Comparison of ENCODE assay signal across 28 cellular contexts in the genomic region with DNA sequence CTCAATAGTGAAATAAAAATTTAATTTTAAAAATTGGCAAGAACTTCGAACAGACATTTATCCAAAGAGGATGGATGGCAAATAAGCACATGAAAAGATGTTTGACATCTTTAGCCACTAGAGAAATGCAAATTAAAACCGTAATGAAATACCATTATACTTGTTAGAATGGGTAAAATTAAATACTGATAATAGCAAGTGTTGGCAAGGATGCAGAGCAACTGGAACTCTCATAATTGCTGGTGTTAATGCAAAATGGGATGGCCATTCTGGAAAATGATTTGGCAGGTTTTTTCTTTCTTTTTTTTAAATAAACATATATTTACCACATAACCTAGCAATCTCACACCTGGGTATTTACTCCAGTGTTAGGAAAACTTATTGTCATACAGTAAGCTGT.
"Had no signal": no experiment of that assay in that cellular context is flagged by ENCODE, and none has a peak within 500 bp of the region (broad histone marks: within the 10 kb centered on the region; RNA-seq: fewer than 3 reads in every experiment).

No MANE protein-coding gene starts in this region.

- H3K4me3 Mint-ChIP-seq: dendritic cell treated with granulocyte-macrophage colony-stimulating factor and Interleukin-4, amounts not matched to agents 40 ng/mL and 50 ng/mL, for 4 days; effector memory CD8-positive, alpha-beta T cell; endodermal cell had no signal

- H3K4me1 ChIP-seq: colonic mucosa, esophagus squamous epithelium, lower lobe of right lung had no signal

- DNase-seq: colonic mucosa; cortex of kidney; effector CD8-positive, alpha-beta T cell; effector memory CD8-positive, alpha-beta T cell; endodermal cell; erythroblast; esophagus squamous epithelium; foreskin fibroblast; foreskin melanocyte; gastrocnemius medialis; glutamatergic neuron; head of caudate nucleus; heart right ventricle; hippocampal formation; kidney; kidney glomerular epithelial cell; left colon; left ventricle myocardium inferior; lower lobe of right lung; mesendoderm; midbrain; naive thymus-derived CD4-positive, alpha-beta T cell had no signal

- FAIRE-seq: endometrium, islet of Langerhans, kidney had no signal

- H3K4me3 ChIP-seq: colonic mucosa, esophagus squamous epithelium, gastrocnemius medialis, heart right ventricle, left ventricle myocardium inferior, lower lobe of right lung had no signal

- H3K9me3 ChIP-seq: colonic mucosa, gastrocnemius medialis had no signal

- H3K27me3 ChIP-seq: colonic mucosa, esophagus squamous epithelium, gastrocnemius medialis, heart right ventricle had no signal

- H3K27me3 Mint-ChIP-seq: dendritic cell treated with granulocyte-macrophage colony-stimulating factor and Interleukin-4, amounts not matched to agents 40 ng/mL and 50 ng/mL, for 4 days; effector memory CD8-positive, alpha-beta T cell; naive thymus-derived CD4-positive, alpha-beta T cell had no signal

- H3K27ac ChIP-seq: colonic mucosa, epithelial cell of prostate, esophagus squamous epithelium, gastrocnemius medialis, heart right ventricle, left ventricle myocardium inferior, lower lobe of right lung had no signal

- ATAC-seq: effector memory CD8-positive, alpha-beta T cell; esophagus mucosa; gastrocnemius medialis; heart right ventricle; left colon; left lobe of liver; lower lobe of right lung; naive thymus-derived CD4-positive, alpha-beta T cell had no signal

- H3K27ac Mint-ChIP-seq: dendritic cell treated with granulocyte-macrophage colony-stimulating factor and Interleukin-4, amounts not matched to agents 40 ng/mL and 50 ng/mL, for 4 days; endodermal cell had no signal

- H3K36me3 ChIP-seq: colonic mucosa, esophagus squamous epithelium, gastrocnemius medialis, heart right ventricle, left ventricle myocardium inferior, lower lobe of right lung had no signal
